Comparison of ENCODE assay signal across 2 cellular contexts in the genomic region with DNA sequence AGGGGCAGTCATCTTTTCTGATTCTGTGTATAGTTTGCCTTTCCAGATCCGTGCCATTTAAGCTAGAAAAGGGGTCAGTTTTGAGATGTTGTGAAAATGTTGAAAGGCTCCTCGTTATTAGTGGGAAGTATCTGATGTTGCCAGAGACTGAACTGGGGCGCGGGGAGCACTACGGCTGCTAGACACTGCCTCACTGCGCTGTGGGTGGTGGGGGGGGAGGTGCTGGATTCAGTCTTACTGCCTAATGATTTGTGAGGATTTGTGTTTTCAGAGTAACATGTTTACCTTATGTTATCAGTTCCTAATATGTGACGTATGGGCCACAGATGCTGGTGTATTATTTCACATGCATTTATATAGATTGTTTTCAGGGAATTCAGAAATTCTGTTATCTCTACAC. TPM values are rescaled to one million over a fixed set of nuclear protein-coding genes. Genes with fewer than 3 reads are reported as not detected.
"Had no signal": no experiment of that assay in that cellular context is flagged by ENCODE, and none has a peak within 500 bp of the region (broad histone marks: within the 10 kb centered on the region; RNA-seq: fewer than 3 reads in every experiment).

No MANE protein-coding gene starts in this region.

RNA-seq across cellular contexts. Expression of gene APOD, which starts 53.3 kb away (rescaled TPM):
- total RNA-seq: kidney epithelial cell, SJSA1 had no signal
